12 cellular contexts compared by ENCODE assay signal in the genomic region with DNA sequence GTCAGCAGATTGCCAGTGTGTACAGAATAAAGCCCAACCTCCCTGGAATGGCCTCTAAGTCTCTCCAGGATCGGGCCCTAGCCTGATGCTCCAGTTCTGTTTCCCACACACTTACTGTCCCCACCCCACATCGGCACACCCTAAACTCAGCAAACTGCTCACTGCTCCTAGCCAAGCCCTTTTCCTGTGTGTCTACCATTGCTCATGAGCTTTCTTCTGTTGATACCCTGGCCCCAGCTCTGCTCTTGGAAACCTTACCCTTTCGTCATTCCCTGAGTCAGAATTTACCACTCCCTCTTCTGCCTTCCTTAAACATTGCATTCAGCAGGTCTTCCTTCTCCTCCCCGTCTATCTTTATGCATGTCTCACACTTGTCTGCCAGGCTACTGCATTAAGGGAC.
DNase-seq lines count a peak whose midpoint lies in the region; ATAC-seq and TF ChIP-seq lines count a peak whose summit lies in the region.
"Had no signal": no experiment of that assay in that cellular context is flagged by ENCODE, and none has a peak within 500 bp of the region (broad histone marks: within the 10 kb centered on the region; RNA-seq: fewer than 3 reads in every experiment).

No MANE protein-coding gene starts in this region.

- peak; percentile 86 for ATAC-seq in PC-3
- ATAC-seq in stimulated activated naive B cell treated with anti-CD40 and anti-IgM and Interleukin-4, amounts not matched to agents 10 μg/mL and 1 μg/mL and 100 μg/mL, for 72 hours (replicated peaks): no peak
- ATAC-seq: effector memory CD8-positive, alpha-beta T cell; Panc1 had no signal

- TF ChIP-seq POLR2A in stomach (IDR thresholded peaks at IDR 0.05): no peak

- POLR2A ChIA-PET in PC-3 (lab: Charles Lee; ENCODE audit: unreplicated experiment): interaction anchor here (0.5 to 1.2 kb wide), 14 partner anchors 24 to 1703 kb away, joined by 3 to 34 read pairs (median 4); partner anchors contain the start of gene FRMD6

- DNase-seq in EH (ENCODE audit: low read depth) (peak; percentile 83), PC-3 (peak; percentile 99), epithelial cell of prostate (ENCODE audit: low read depth, low spot score) (peak; percentile 99), osteoblast (ENCODE audit: insufficient read length, low spot score, missing footprints) (peak; percentile 72), cerebellum (ENCODE audit: low spot score) (no peak), stomach (no peak), germinal center (ENCODE audit: low spot score) (no peak)
- DNase-seq in stimulated activated naive B cell treated with anti-CD40 and anti-IgM and Interleukin-4, amounts not matched to agents 10 μg/mL and 1 μg/mL and 100 μg/mL, for 72 hours: no peak
- DNase-seq: activated gamma-delta T cell treated with Interleukin-2 at 50 U/mL for 16 hours; effector memory CD8-positive, alpha-beta T cell; NCI-H1105 treated with DMSO at 0.1 percent for 48 hours had no signal

- no peaks in the 10 kb centered on the region for H3K9me2 ChIP-seq in PC-3 (replicated peaks; ENCODE audit: low read length)

- H3K4me3 Mint-ChIP-seq in stimulated activated naive B cell treated with anti-CD40 and anti-IgM and Interleukin-4, amounts not matched to agents 10 μg/mL and 1 μg/mL and 100 μg/mL, for 72 hours: no peak overlapping the region
- H3K4me3 Mint-ChIP-seq: effector memory CD8-positive, alpha-beta T cell had no signal

- H3K9ac ChIP-seq in PC-3 (ENCODE audit: low read length): peak overlapping the region; percentile 89

- no peaks in the 10 kb centered on the region for H3K36me3 Mint-ChIP-seq in stimulated activated naive B cell treated with anti-CD40 and anti-IgM and Interleukin-4, amounts not matched to agents 10 μg/mL and 1 μg/mL and 100 μg/mL, for 72 hours

- no peaks in the 10 kb centered on the region for H3K4me1 Mint-ChIP-seq in stimulated activated naive B cell treated with anti-CD40 and anti-IgM and Interleukin-4, amounts not matched to agents 10 μg/mL and 1 μg/mL and 100 μg/mL, for 72 hours

- no peaks in the 10 kb centered on the region for H3K9me3 Mint-ChIP-seq in stimulated activated naive B cell treated with anti-CD40 and anti-IgM and Interleukin-4, amounts not matched to agents 10 μg/mL and 1 μg/mL and 100 μg/mL, for 72 hours
- H3K9me3 Mint-ChIP-seq: effector memory CD8-positive, alpha-beta T cell had no signal

- intact Hi-C loops in PC-3 (cut with micrococcal nuclease): no loop called here
- intact Hi-C loops in stomach (cut with DNase I; ENCODE audit: low total_unique reads): no loop called here

- H4K20me1 ChIP-seq in PC-3 (ENCODE audit: low read length) (no peaks in the 10 kb centered on the region), osteoblast (ENCODE audit: insufficient read depth, low read length) (no peaks in the 10 kb centered on the region)

- CTCF ChIA-PET in PC-3 (lab: Charles Lee): interaction anchor here (0.6 to 1.2 kb wide), 5 partner anchors 44 to 659 kb away, joined by 3 to 5 read pairs (median 4); partner anchors contain the start of gene FRMD6

- H3K4me3 ChIP-seq in PC-3 (ENCODE audit: low read length): peak overlapping the region; percentile 11; the same call in 1 of the 2 replicates
- no peak overlapping the region for H3K4me3 ChIP-seq in osteoblast (ENCODE audit: insufficient read depth, low read length)
- no peak overlapping the region for H3K4me3 ChIP-seq in stomach

- H3K27ac ChIP-seq in PC-3 (ENCODE audit: low read length) (peak overlapping the region; percentile 98), epithelial cell of prostate (peak overlapping the region; percentile 100), osteoblast (ENCODE audit: low read depth, low read length) (peak overlapping the region; percentile 99), stomach (no peak overlapping the region)

- no peaks in the 10 kb centered on the region for H3K27me3 ChIP-seq in PC-3 (ENCODE audit: low read length)
- no peaks in the 10 kb centered on the region for H3K27me3 ChIP-seq in osteoblast (ENCODE audit: insufficient read depth, low read length)
- no peaks in the 10 kb centered on the region for H3K27me3 ChIP-seq in stomach

- H3K4me2 ChIP-seq in PC-3 (ENCODE audit: low read length) (peak overlapping the region; percentile 72), osteoblast (ENCODE audit: insufficient read depth, low read length) (peak overlapping the region; percentile 49)

- TF ChIP-seq CTCF in PC-3 (conservative IDR thresholded peaks at IDR 0.05; ENCODE audit: low read depth, low read length) (no peak), osteoblast (IDR thresholded peaks at IDR 0.05; ENCODE audit: extremely low read depth, low read depth, low read length) (no peak), stomach (IDR thresholded peaks at IDR 0.05) (no peak)

- H2AFZ ChIP-seq in PC-3 (ENCODE audit: low read length) (no peak overlapping the region), osteoblast (ENCODE audit: low read length) (peak overlapping the region; percentile 78)

- peaks cover 16% of the 10 kb centered on the region for H3F3A ChIP-seq in PC-3 (ENCODE audit: low read length, unreplicated experiment)

- H3K27me3 Mint-ChIP-seq in stimulated activated naive B cell treated with anti-CD40 and anti-IgM and Interleukin-4, amounts not matched to agents 10 μg/mL and 1 μg/mL and 100 μg/mL, for 72 hours: peaks cover 8 to 10% of the 10 kb centered on the region in 2 donors

- no peaks in the 10 kb centered on the region for H3K9me3 ChIP-seq in PC-3 (ENCODE audit: low read length)
- no peaks in the 10 kb centered on the region for H3K9me3 ChIP-seq in osteoblast (ENCODE audit: low read depth, low read length)
- H3K9me3 ChIP-seq in stomach: no peaks in the 10 kb centered on the region

- H3K36me3 ChIP-seq in PC-3 (ENCODE audit: low read depth, low read length) (no peaks in the 10 kb centered on the region), osteoblast (ENCODE audit: insufficient read depth, low read length) (no peaks in the 10 kb centered on the region), stomach (no peaks in the 10 kb centered on the region)

- H3K79me2 ChIP-seq in PC-3 (ENCODE audit: low read length) (peaks cover 17% of the 10 kb centered on the region), osteoblast (ENCODE audit: insufficient read depth, low read length) (no peaks in the 10 kb centered on the region)

- H3K4me1 ChIP-seq in PC-3 (ENCODE audit: insufficient read depth, low read length): peaks cover 61% of the 10 kb centered on the region
- peaks cover 45% of the 10 kb centered on the region for H3K4me1 ChIP-seq in osteoblast (ENCODE audit: insufficient read depth, low read length)
- peaks cover 8 to 33% (median 24%) of the 10 kb centered on the region in 4 donors for H3K4me1 ChIP-seq in stomach

- no TSS peak for BruUV-seq in PC-3 (replicated peaks; lab: Mats Ljungman, UMichigan)

- TF ChIP-seq EP300 in stomach (IDR thresholded peaks at IDR 0.05): no peak

- H3K27ac Mint-ChIP-seq in stimulated activated naive B cell treated with anti-CD40 and anti-IgM and Interleukin-4, amounts not matched to agents 10 μg/mL and 1 μg/mL and 100 μg/mL, for 72 hours: no peak overlapping the region
- H3K27ac Mint-ChIP-seq: effector memory CD8-positive, alpha-beta T cell had no signal

- WGBS in stomach, 5 donors: 60 to 74% (median 72%) methylated on average over 4 of the region's 4 CpGs

Comparison
In these comparisons a context has a peak if more than half of its experiments do, and no peak if none do; other contexts are left out.
1. DNase-seq: peak in EH (single experiment), PC-3 (single experiment), epithelial cell of prostate (single experiment) and osteoblast (single experiment); none in stimulated activated naive B cell treated with anti-CD40 and anti-IgM and Interleukin-4, amounts not matched to agents 10 μg/mL and 1 μg/mL and 100 μg/mL, for 72 hours (single experiment), cerebellum (single experiment), stomach (single experiment) and germinal center (single experiment).
2. H3K27ac ChIP-seq: peak in PC-3 (single experiment), epithelial cell of prostate (single experiment) and osteoblast (single experiment); none in stomach (0 of 5).